Comparison of ENCODE assay signal across 8 cellular contexts in the genomic region with DNA sequence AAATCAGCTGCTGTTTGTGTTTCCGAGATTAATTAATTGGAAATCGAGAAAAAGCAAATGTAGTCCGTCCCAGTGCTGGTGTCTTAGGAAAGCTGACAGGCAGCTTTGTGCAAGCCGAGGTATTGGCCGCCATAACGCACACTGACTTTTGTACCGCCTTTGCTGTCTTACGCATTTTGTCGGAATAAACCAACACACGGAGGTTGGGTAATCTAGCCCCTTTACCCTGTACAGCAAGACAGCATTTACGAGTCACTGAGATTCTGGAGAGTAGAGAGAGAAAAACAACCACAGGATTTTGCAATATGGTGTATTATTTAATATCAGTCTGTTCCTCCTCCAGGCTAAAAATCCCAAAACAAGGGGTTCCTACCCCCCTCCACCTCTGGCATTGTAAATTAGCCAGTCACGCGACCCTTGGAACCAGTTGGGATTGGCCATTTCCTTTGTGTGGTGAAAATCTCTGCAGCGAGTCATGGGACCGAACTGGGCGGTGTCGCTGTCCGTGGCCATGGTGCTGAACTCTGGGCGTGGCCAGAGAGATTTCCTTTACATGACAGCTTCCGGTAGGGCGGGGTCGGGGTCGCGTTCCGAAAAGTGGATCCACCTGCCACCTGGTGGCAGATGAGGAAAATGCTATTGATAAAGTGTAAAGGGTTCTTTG. TPM values are rescaled to one million over a fixed set of nuclear protein-coding genes. Genes with fewer than 3 reads are reported as not detected.
A peak's percentile ranks its signal among the peaks of the same experiment; 100 is the strongest.
DNase-seq lines count a peak whose midpoint lies in the region; ATAC-seq lines count a peak whose summit lies in the region.

No MANE protein-coding gene starts in this region.

- DNase-seq in GDM1 (lab: John Stamatoyannopoulos, UW) (peak; percentile 72), NCI-H446 (lab: John Stamatoyannopoulos, UW) (peak; percentile 98 to 99), dermis blood vessel endothelial cell (peak; percentile 78), left kidney (ENCODE audit: low read depth, low spot score) (peak; percentile 96)
- DNase-seq in activated CD4-positive, alpha-beta T cell treated with anti-CD3 and anti-CD28 coated beads for 4 hours = peak; percentile 24 to 35
- peak; percentile 78 for DNase-seq in stimulated activated CD4-positive, alpha-beta T cell treated with anti-CD3 and anti-CD28 coated beads, Interleukin-1b, Interleukin-23, amount 100 ng/mL, for 48 hours

- peak; percentile 65 for ATAC-seq in HG03135 (IDR thresholded peaks at IDR 0.05; ENCODE audit: unreplicated experiment)
- ATAC-seq in GM21515 (IDR thresholded peaks at IDR 0.05; ENCODE audit: unreplicated experiment) = no peak

RNA-seq across cellular contexts. Expression of gene PCDHB1, which starts 10.3 kb away (rescaled TPM):
- total RNA-seq in dermis blood vessel endothelial cell = not detected in 2 replicates

RNA-seq across cellular contexts. Expression of gene PCDHB2, which starts 53.5 kb away (rescaled TPM):
- total RNA-seq in dermis blood vessel endothelial cell = 0.88 and 1.4 TPM in 2 replicates

RNA-seq across cellular contexts. Expression of gene PCDHB3, which starts 59.4 kb away (rescaled TPM):
- 0.51 TPM in 2 replicates for total RNA-seq in dermis blood vessel endothelial cell

Comparison
In these comparisons a context has a peak if more than half of its experiments do, and no peak if none do; other contexts are left out.
1. DNase-seq: peak in every context shown above with its lines; median percentile 98 in NCI-H446; 96 in left kidney; 78 in dermis blood vessel endothelial cell; 78 in stimulated activated CD4-positive, alpha-beta T cell treated with anti-CD3 and anti-CD28 coated beads, Interleukin-1b, Interleukin-23, amount 100 ng/mL, for 48 hours; 72 in GDM1; 30 in activated CD4-positive, alpha-beta T cell treated with anti-CD3 and anti-CD28 coated beads for 4 hours.